Comparison of ENCODE assay signal across 11 cellular contexts in the genomic region with DNA sequence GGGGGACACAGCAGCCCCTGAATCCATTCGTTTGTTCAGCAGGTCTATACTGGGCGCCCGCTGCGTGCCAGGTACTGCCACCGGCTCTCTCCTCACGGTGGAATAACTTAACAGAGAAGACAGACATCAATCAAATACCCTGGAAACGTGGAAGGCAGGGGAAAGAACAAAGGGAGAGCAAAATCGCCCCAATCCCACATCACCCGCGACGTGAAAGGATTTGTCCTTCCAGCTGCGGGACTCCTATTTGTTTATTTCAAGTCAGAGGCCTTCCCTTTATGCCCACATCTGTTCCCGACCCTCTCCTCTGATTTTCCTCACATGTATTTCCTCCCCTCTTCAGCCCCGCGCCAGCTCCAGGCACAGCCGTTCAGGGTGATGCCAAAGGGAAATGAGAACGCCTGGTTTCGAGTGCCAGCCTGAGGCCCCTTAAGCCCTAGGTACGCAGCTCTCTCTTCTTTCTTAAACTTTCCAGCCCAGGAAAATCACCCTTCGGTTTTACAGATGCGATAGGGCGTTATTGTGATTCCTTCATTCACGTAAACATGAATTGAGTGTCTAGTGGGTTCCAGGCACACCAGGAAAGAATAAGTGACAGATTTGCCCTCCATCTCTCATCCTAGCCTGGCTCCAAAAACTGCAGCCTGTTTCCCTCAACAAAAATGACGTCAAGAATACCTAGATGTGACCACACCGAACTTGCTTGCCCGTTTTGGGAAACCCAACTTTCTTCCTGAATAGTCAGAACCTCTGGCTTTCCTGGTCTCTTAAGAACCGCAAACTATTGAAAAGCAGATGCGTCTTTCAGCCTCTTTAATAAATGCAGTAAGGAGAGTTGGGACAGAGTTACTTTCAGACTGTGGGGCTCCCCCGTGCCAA. TPM values are rescaled to one million over a fixed set of nuclear protein-coding genes. Genes with fewer than 3 reads are reported as not detected.
DNase-seq lines count a peak whose midpoint lies in the region; ATAC-seq and TF ChIP-seq lines count a peak whose summit lies in the region.
"Had no signal": no experiment of that assay in that cellular context is flagged by ENCODE, and none has a peak within 500 bp of the region (broad histone marks: within the 10 kb centered on the region; RNA-seq: fewer than 3 reads in every experiment).

No MANE protein-coding gene starts in this region.

- H3K4me1 Mint-ChIP-seq in activated CD4-positive, alpha-beta T cell treated with anti-CD3 and anti-CD28 coated beads, Interleukin-2, amount 10 ng/mL, durations not matched to agents 7 days and 5 days: peaks cover 17% of the 10 kb centered on the region
- H3K4me1 Mint-ChIP-seq in activated CD8-positive, alpha-beta T cell treated with anti-CD3 and anti-CD28 coated beads, Interleukin-2, amount 10 ng/mL, durations not matched to agents 7 days and 5 days (ENCODE audit: low read depth): peaks cover 15% of the 10 kb centered on the region
- peaks cover 17% of the 10 kb centered on the region for H3K4me1 Mint-ChIP-seq in stimulated activated memory B cell treated with anti-CD40 and anti-IgM and Interleukin-4, amounts not matched to agents 10 μg/mL and 1 μg/mL and 100 μg/mL, for 72 hours

- CTCF ChIA-PET in activated CD4-positive, alpha-beta T cell treated with anti-CD3 and anti-CD28 coated beads, Interleukin-2, amount 10 ng/mL, durations not matched to agents 7 days and 5 days (lab: Charles Lee): no interaction called here
- CTCF ChIA-PET in activated CD8-positive, alpha-beta T cell treated with anti-CD3 and anti-CD28 coated beads, Interleukin-2, amount 10 ng/mL, durations not matched to agents 7 days and 5 days (lab: Charles Lee): no interaction called here

- H3K9me3 ChIP-seq in iPS-20b (ENCODE audit: insufficient read depth, low read depth, low read length) (no peaks in the 10 kb centered on the region), colonic mucosa (no peaks in the 10 kb centered on the region)

- H3K27me3 ChIP-seq in iPS-20b (ENCODE audit: insufficient read depth, low read length) (peaks cover 75% of the 10 kb centered on the region), colonic mucosa (peaks cover 41% of the 10 kb centered on the region)

- no peak for TF ChIP-seq CTCF in colonic mucosa (IDR thresholded peaks at IDR 0.05)

- no peak for ATAC-seq in activated CD8-positive, alpha-beta T cell treated with anti-CD3 and anti-CD28 coated beads, Interleukin-2, amount 10 ng/mL, durations not matched to agents 7 days and 5 days
- no peak for ATAC-seq in stimulated activated memory B cell treated with anti-CD40 and anti-IgM and Interleukin-4, amounts not matched to agents 10 μg/mL and 1 μg/mL and 100 μg/mL, for 72 hours

- no peak overlapping the region for H3K27ac ChIP-seq in iPS-20b (ENCODE audit: low read length)
- no peak overlapping the region for H3K27ac ChIP-seq in colonic mucosa

- H3K4me3 ChIP-seq in iPS-20b (ENCODE audit: low read length) (peak overlapping the region; percentile 59; the same call in 1 of the 2 replicates), colonic mucosa (no peak overlapping the region)

- H3K9ac ChIP-seq in iPS-20b (ENCODE audit: low read depth, low read length) (no peak overlapping the region; the same call in 1 of the 2 replicates), colonic mucosa (ENCODE audit: low read depth in 2 of 2, low read length in 2 of 2) (no peak overlapping the region)

- H3K27ac Mint-ChIP-seq in activated CD4-positive, alpha-beta T cell treated with anti-CD3 and anti-CD28 coated beads, Interleukin-2, amount 10 ng/mL, durations not matched to agents 7 days and 5 days: peak overlapping the region; percentile 36
- H3K27ac Mint-ChIP-seq in activated CD8-positive, alpha-beta T cell treated with anti-CD3 and anti-CD28 coated beads, Interleukin-2, amount 10 ng/mL, durations not matched to agents 7 days and 5 days: no peak overlapping the region
- no peak overlapping the region for H3K27ac Mint-ChIP-seq in stimulated activated memory B cell treated with anti-CD40 and anti-IgM and Interleukin-4, amounts not matched to agents 10 μg/mL and 1 μg/mL and 100 μg/mL, for 72 hours

- peak overlapping the region; percentile 68 for H3K4me3 Mint-ChIP-seq in activated CD4-positive, alpha-beta T cell treated with anti-CD3 and anti-CD28 coated beads, Interleukin-2, amount 10 ng/mL, durations not matched to agents 7 days and 5 days
- H3K4me3 Mint-ChIP-seq in activated CD8-positive, alpha-beta T cell treated with anti-CD3 and anti-CD28 coated beads, Interleukin-2, amount 10 ng/mL, durations not matched to agents 7 days and 5 days: peak overlapping the region; percentile 60
- H3K4me3 Mint-ChIP-seq in stimulated activated memory B cell treated with anti-CD40 and anti-IgM and Interleukin-4, amounts not matched to agents 10 μg/mL and 1 μg/mL and 100 μg/mL, for 72 hours: peak overlapping the region; percentile 69

- H3K27me3 Mint-ChIP-seq in activated CD4-positive, alpha-beta T cell treated with anti-CD3 and anti-CD28 coated beads, Interleukin-2, amount 10 ng/mL, durations not matched to agents 7 days and 5 days: peaks cover 62% of the 10 kb centered on the region
- H3K27me3 Mint-ChIP-seq in activated CD8-positive, alpha-beta T cell treated with anti-CD3 and anti-CD28 coated beads, Interleukin-2, amount 10 ng/mL, durations not matched to agents 7 days and 5 days (ENCODE audit: low read depth): peaks cover 62% of the 10 kb centered on the region
- H3K27me3 Mint-ChIP-seq in stimulated activated memory B cell treated with anti-CD40 and anti-IgM and Interleukin-4, amounts not matched to agents 10 μg/mL and 1 μg/mL and 100 μg/mL, for 72 hours: peaks cover 51% of the 10 kb centered on the region

- H3K36me3 ChIP-seq in iPS-20b (ENCODE audit: insufficient read depth, low read depth, low read length) (no peaks in the 10 kb centered on the region), colonic mucosa (no peaks in the 10 kb centered on the region)

- H3K9me3 Mint-ChIP-seq in activated CD4-positive, alpha-beta T cell treated with anti-CD3 and anti-CD28 coated beads, Interleukin-2, amount 10 ng/mL, durations not matched to agents 7 days and 5 days: no peaks in the 10 kb centered on the region
- no peaks in the 10 kb centered on the region for H3K9me3 Mint-ChIP-seq in activated CD8-positive, alpha-beta T cell treated with anti-CD3 and anti-CD28 coated beads, Interleukin-2, amount 10 ng/mL, durations not matched to agents 7 days and 5 days (ENCODE audit: insufficient read depth)
- no peaks in the 10 kb centered on the region for H3K9me3 Mint-ChIP-seq in stimulated activated memory B cell treated with anti-CD40 and anti-IgM and Interleukin-4, amounts not matched to agents 10 μg/mL and 1 μg/mL and 100 μg/mL, for 72 hours

- no peaks in the 10 kb centered on the region for H3K36me3 Mint-ChIP-seq in activated CD4-positive, alpha-beta T cell treated with anti-CD3 and anti-CD28 coated beads, Interleukin-2, amount 10 ng/mL, durations not matched to agents 7 days and 5 days (ENCODE audit: low read depth)
- H3K36me3 Mint-ChIP-seq in activated CD8-positive, alpha-beta T cell treated with anti-CD3 and anti-CD28 coated beads, Interleukin-2, amount 10 ng/mL, durations not matched to agents 7 days and 5 days (ENCODE audit: low read depth): no peaks in the 10 kb centered on the region
- H3K36me3 Mint-ChIP-seq in stimulated activated memory B cell treated with anti-CD40 and anti-IgM and Interleukin-4, amounts not matched to agents 10 μg/mL and 1 μg/mL and 100 μg/mL, for 72 hours: no peaks in the 10 kb centered on the region

- no peak for DNase-seq in activated CD4-positive, alpha-beta T cell treated with anti-CD3 and anti-CD28 coated beads, Interleukin-2, amount 10 ng/mL, durations not matched to agents 7 days and 5 days
- DNase-seq in activated CD4-positive, alpha-beta T cell treated with anti-CD3 and anti-CD28 coated beads, Interleukin-2, amount 50 U/mL, for 4 hours: no peak
- no peak for DNase-seq in activated CD8-positive, alpha-beta T cell treated with anti-CD3 and anti-CD28 coated beads, Interleukin-2, amount 10 ng/mL, durations not matched to agents 7 days and 5 days
- DNase-seq in RKO (ENCODE audit: low spot score) (no peak), NCI-H524 treated with DMSO at 0.1 percent for 48 hours (lab: John Stamatoyannopoulos, UW) (no peak), colonic mucosa (no peak)
- DNase-seq: kidney glomerular epithelial cell had no signal

- intact Hi-C loops in colonic mucosa (cut with DNase I): no loop called here

- POLR2A ChIA-PET in activated CD4-positive, alpha-beta T cell treated with anti-CD3 and anti-CD28 coated beads, Interleukin-2, amount 10 ng/mL, durations not matched to agents 7 days and 5 days (lab: Charles Lee): no interaction called here
- POLR2A ChIA-PET in activated CD8-positive, alpha-beta T cell treated with anti-CD3 and anti-CD28 coated beads, Interleukin-2, amount 10 ng/mL, durations not matched to agents 7 days and 5 days (lab: Charles Lee): no interaction called here

- peaks cover 37% of the 10 kb centered on the region; the same call in 1 of the 2 replicates for H3K4me1 ChIP-seq in iPS-20b (ENCODE audit: insufficient read depth, low read length)
- no peaks in the 10 kb centered on the region for H3K4me1 ChIP-seq in colonic mucosa

RNA-seq across cellular contexts. Expression of a gene that starts 0.9 kb away (rescaled TPM):
- under 1 TPM; 0.60 to 0.98 TPM for total RNA-seq in activated CD4-positive, alpha-beta T cell treated with anti-CD3 and anti-CD28 coated beads, Interleukin-2, amount 10 ng/mL, durations not matched to agents 7 days and 5 days
- total RNA-seq in activated CD8-positive, alpha-beta T cell treated with anti-CD3 and anti-CD28 coated beads, Interleukin-2, amount 10 ng/mL, durations not matched to agents 7 days and 5 days: under 1 TPM; 0.23 to 0.24 TPM
- total RNA-seq in colonic mucosa: under 1 TPM in 1 of 2 donors, not detected in 1; 0.35 TPM
- total RNA-seq: RPMI7951, ureter had no signal

RNA-seq across cellular contexts. Expression of a gene that starts 32.2 kb away (rescaled TPM):
- total RNA-seq in activated CD4-positive, alpha-beta T cell treated with anti-CD3 and anti-CD28 coated beads, Interleukin-2, amount 10 ng/mL, durations not matched to agents 7 days and 5 days: 1 to 10 TPM; 1.0 to 1.2 TPM
- under 1 TPM; 0.37 to 0.40 TPM for total RNA-seq in activated CD8-positive, alpha-beta T cell treated with anti-CD3 and anti-CD28 coated beads, Interleukin-2, amount 10 ng/mL, durations not matched to agents 7 days and 5 days
- total RNA-seq in colonic mucosa: 1 to 10 TPM in 1 of 2 donors, under 1 TPM in 1; 0.61 to 2.2 TPM
- total RNA-seq: RPMI7951 had no signal
